1 cellular context compared by ENCODE assay signal in genomic region chr1:95627244-95627643, GRCh38.
TF ChIP-seq lines count a peak whose summit lies in the region.

No MANE protein-coding gene starts in this region.

TF ChIP-seq in GM23338, 12 proteins besides CTCF, POLR2A, EP300 and RAD21 (continued from another document):
- no peak for TF ChIP-seq ZNF462 (CRISPR knock-in tag; IDR thresholded peaks at IDR 0.05)
